12 cellular contexts compared by ENCODE assay signal in the genomic region with DNA sequence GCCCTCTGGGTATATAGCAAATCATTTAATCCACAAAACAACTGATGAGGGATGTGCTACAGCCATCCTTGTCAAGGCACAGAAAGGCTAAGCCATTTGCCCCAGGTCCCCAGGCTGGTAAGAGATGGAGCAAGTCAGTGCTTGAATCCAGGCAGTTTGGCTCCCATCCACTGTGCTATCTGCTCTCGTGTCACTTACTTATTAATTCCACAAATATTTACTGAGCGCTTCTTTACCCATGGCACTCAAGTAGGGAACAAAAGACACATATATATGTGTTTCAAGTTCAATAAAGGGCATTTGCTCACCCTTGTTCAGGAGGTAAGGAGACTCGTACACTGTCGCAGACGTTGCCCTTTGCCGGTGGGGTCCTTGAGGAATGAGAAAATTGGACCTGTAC. TPM values are rescaled to one million over a fixed set of nuclear protein-coding genes. Genes with fewer than 3 reads are reported as not detected.
DNase-seq lines count a peak whose midpoint lies in the region; ATAC-seq and TF ChIP-seq lines count a peak whose summit lies in the region.
"Had no signal": no experiment of that assay in that cellular context is flagged by ENCODE, and none has a peak within 500 bp of the region (broad histone marks: within the 10 kb centered on the region; RNA-seq: fewer than 3 reads in every experiment).

No MANE protein-coding gene starts in this region.

- H3K36me3 Mint-ChIP-seq in activated naive CD8-positive, alpha-beta T cell treated with anti-CD3 and anti-CD28 coated beads, Interleukin-2, amount 10 ng/mL, durations not matched to agents 7 days and 5 days = peaks cover 19% of the 10 kb centered on the region

- H3K27ac Mint-ChIP-seq in activated naive CD8-positive, alpha-beta T cell treated with anti-CD3 and anti-CD28 coated beads, Interleukin-2, amount 10 ng/mL, durations not matched to agents 7 days and 5 days = peak overlapping the region; percentile 27

- WGBS in heart right ventricle, 2 donors = 45 to 56% methylated on average over 6 of the region's 6 CpGs
- 86 to 91% methylated on average over 4 of the region's 6 CpGs for WGBS in mesodermal cell (ENCODE audit: insufficient coverage in 2 of 2), 2 experiments

- peaks cover 6% of the 10 kb centered on the region for H3K4me1 Mint-ChIP-seq in activated naive CD8-positive, alpha-beta T cell treated with anti-CD3 and anti-CD28 coated beads, Interleukin-2, amount 10 ng/mL, durations not matched to agents 7 days and 5 days

- H3K9me3 ChIP-seq in heart right ventricle (no peaks in the 10 kb centered on the region), mesodermal cell (ENCODE audit: control insufficient read depth, low read length) (no peaks in the 10 kb centered on the region), uterus (no peaks in the 10 kb centered on the region)

- TF ChIP-seq CTCF in heart right ventricle (IDR thresholded peaks at IDR 0.05) (no peak), uterus (IDR thresholded peaks at IDR 0.05) (no peak)

- intact Hi-C loops in heart right ventricle (cut with DNase I) (loop anchor here in 4 of 10 donors (5.0 to 10.0 kb wide), 2 partner anchors 48 to 51 kb away; partner anchors contain the start of gene RCSD1 (in 4 of the 4)), cardiac septum (cut with DNase I) (loop anchor here (2.0 kb wide), 1 partner anchor 52 kb away; the partner anchor contains the start of gene RCSD1), uterus (cut with DNase I; ENCODE audit: low total_unique reads) (loop anchor here (10.0 kb wide), 2 partner anchors 78 to 118 kb away; no protein-coding TSS in a partner anchor)

- ATAC-seq in heart right ventricle (no peak), GM19351 (IDR thresholded peaks at IDR 0.05; ENCODE audit: unreplicated experiment) (no peak)
- no peak for ATAC-seq in activated naive CD8-positive, alpha-beta T cell treated with anti-CD3 and anti-CD28 coated beads, Interleukin-2, amount 10 ng/mL, durations not matched to agents 7 days and 5 days (ENCODE audit: low read depth)

- H3K4me1 ChIP-seq in heart right ventricle = peaks cover 11 to 100% (median 90%) of the 10 kb centered on the region in 9 donors
- H3K4me1 ChIP-seq in mesodermal cell (ENCODE audit: control insufficient read depth, insufficient read depth, low read length, poor library complexity, severe bottlenecking) = peaks cover 36% of the 10 kb centered on the region
- H3K4me1 ChIP-seq in uterus = no peaks in the 10 kb centered on the region

- no peak overlapping the region for H3K4me3 Mint-ChIP-seq in activated naive CD8-positive, alpha-beta T cell treated with anti-CD3 and anti-CD28 coated beads, Interleukin-2, amount 10 ng/mL, durations not matched to agents 7 days and 5 days

- H3K27me3 Mint-ChIP-seq in activated naive CD8-positive, alpha-beta T cell treated with anti-CD3 and anti-CD28 coated beads, Interleukin-2, amount 10 ng/mL, durations not matched to agents 7 days and 5 days = no peaks in the 10 kb centered on the region

- H3K36me3 ChIP-seq in heart right ventricle (peaks cover 0 to 78% (median 0%) of the 10 kb centered on the region in 9 donors), mesodermal cell (ENCODE audit: control insufficient read depth, insufficient read depth, low read length) (peaks cover 10% of the 10 kb centered on the region), uterus (no peaks in the 10 kb centered on the region)

- no peaks in the 10 kb centered on the region for H3K9me3 Mint-ChIP-seq in activated naive CD8-positive, alpha-beta T cell treated with anti-CD3 and anti-CD28 coated beads, Interleukin-2, amount 10 ng/mL, durations not matched to agents 7 days and 5 days

- DNase-seq in heart right ventricle = no peak
- no peak for DNase-seq in cardiac septum (ENCODE audit: low spot score)
- DNase-seq in activated naive CD8-positive, alpha-beta T cell treated with anti-CD3 and anti-CD28 coated beads, Interleukin-2, amount 10 ng/mL, durations not matched to agents 7 days and 5 days = no peak
- no peak for DNase-seq in uterus
- no peak for DNase-seq in KG1 (lab: John Stamatoyannopoulos, UW)
- DNase-seq in NCI-H748 (lab: John Stamatoyannopoulos, UW; ENCODE audit: unreplicated experiment) = no peak
- DNase-seq: activated CD8-positive, alpha-beta memory T cell treated with anti-CD3 and anti-CD28 coated beads, Interleukin-2, amount 50 U/mL, for 4 hours; NCI-H146; stimulated activated CD4-positive, alpha-beta T cell treated with anti-CD3 and anti-CD28 coated beads, Interleukin-4, amount 100 ng/mL, for 1 hour had no signal

- H3K4me3 ChIP-seq in heart right ventricle = no peak overlapping the region
- H3K4me3 ChIP-seq in mesodermal cell (ENCODE audit: extremely low read depth, insufficient read depth, low read length, poor library complexity, severe bottlenecking) = no peak overlapping the region
- H3K4me3 ChIP-seq in uterus = no peak overlapping the region
- H3K4me3 ChIP-seq: dorsolateral prefrontal cortex had no signal

- POLR2A ChIA-PET in activated naive CD8-positive, alpha-beta T cell treated with anti-CD3 and anti-CD28 coated beads, Interleukin-2, amount 10 ng/mL, durations not matched to agents 7 days and 5 days (lab: Charles Lee) = no interaction called here

- TF ChIP-seq POLR2A in uterus (IDR thresholded peaks at IDR 0.05) = no peak

- H3K27me3 ChIP-seq in heart right ventricle (no peaks in the 10 kb centered on the region), uterus (no peaks in the 10 kb centered on the region)
- H3K27me3 ChIP-seq: dorsolateral prefrontal cortex had no signal

- H3K27ac ChIP-seq in heart right ventricle = peak overlapping the region; percentile 64 to 83 (median 80)
- peak overlapping the region; percentile 70 for H3K27ac ChIP-seq in mesodermal cell (ENCODE audit: low read depth, low read length, severe bottlenecking)
- H3K27ac ChIP-seq in uterus = peak overlapping the region; percentile 24 to 25

RNA-seq across cellular contexts. Expression of gene MPZL1, which starts 38.6 kb away (rescaled TPM):
- total RNA-seq in heart right ventricle (10 to 100 TPM; 15.6 to 52.5 (median 25.2) TPM), cardiac septum (35.7 TPM), uterus (100 to 1,000 TPM in 2 of 4 donors, 10 to 100 TPM in 2; 24.3 to 150 (median 82.3) TPM)
- 10 to 100 TPM; 12.8 to 24.0 TPM for polyA plus RNA-seq in heart right ventricle
- 1 to 10 TPM; 8.5 to 9.3 TPM for total RNA-seq in activated naive CD8-positive, alpha-beta T cell treated with anti-CD3 and anti-CD28 coated beads, Interleukin-2, amount 10 ng/mL, durations not matched to agents 7 days and 5 days
- polyA plus RNA-seq in mesodermal cell (2013, experiment 1 of 2) = 139 TPM
- polyA plus RNA-seq in mesodermal cell (2013, experiment 2 of 2) = 153 TPM

RNA-seq across cellular contexts. Expression of gene RCSD1, which starts 53.2 kb away (rescaled TPM):
- total RNA-seq in heart right ventricle (10 to 100 TPM; 27.9 to 50.2 (median 39.7) TPM), cardiac septum (32.7 TPM), uterus (10 to 100 TPM in 2 of 4 donors, 1 to 10 TPM in 2; 1.8 to 21.3 (median 12.5) TPM)
- 10 to 100 TPM in 1 of 2 donors, 1 to 10 TPM in 1; 9.0 to 13.5 TPM for polyA plus RNA-seq in heart right ventricle
- 100 to 1,000 TPM; 131 to 133 TPM for total RNA-seq in activated naive CD8-positive, alpha-beta T cell treated with anti-CD3 and anti-CD28 coated beads, Interleukin-2, amount 10 ng/mL, durations not matched to agents 7 days and 5 days
- polyA plus RNA-seq in mesodermal cell (2013, experiment 1 of 2) = 49.2 TPM
- 45.0 TPM for polyA plus RNA-seq in mesodermal cell (2013, experiment 2 of 2)

Comparison
In these comparisons a context has a peak if more than half of its experiments do, and no peak if none do; other contexts are left out.
1. H3K27ac ChIP-seq: peak in every context shown above with its lines; median percentile 80 in heart right ventricle; 70 in mesodermal cell; 24 in uterus.